Comparison of ENCODE assay signal across 13 cellular contexts in genomic region chr11:47154738-47155570, GRCh38. TPM values are rescaled to one million over a fixed set of nuclear protein-coding genes. Genes with fewer than 3 reads are reported as not detected.
A peak's percentile ranks its signal among the peaks of the same experiment; 100 is the strongest.
DNase-seq lines count a peak whose midpoint lies in the region; ATAC-seq and TF ChIP-seq lines count a peak whose summit lies in the region.
"Had no signal": no experiment of that assay in that cellular context is flagged by ENCODE, and none has a peak within 500 bp of the region (broad histone marks: within the 10 kb centered on the region; RNA-seq: fewer than 3 reads in every experiment).

No MANE protein-coding gene starts in this region.

- no peaks in the 10 kb centered on the region for H3K27me3 ChIP-seq in DND-41 (ENCODE audit: insufficient read depth, low read length, poor library complexity)
- no peaks in the 10 kb centered on the region for H3K27me3 ChIP-seq in body of pancreas
- no peaks in the 10 kb centered on the region for H3K27me3 ChIP-seq in tibial nerve
- no peaks in the 10 kb centered on the region for H3K27me3 ChIP-seq in PC-3 (ENCODE audit: low read length)

- peaks cover 27% of the 10 kb centered on the region for H3K4me1 ChIP-seq in DND-41 (ENCODE audit: insufficient read depth, low read length)
- H3K4me1 ChIP-seq in body of pancreas, result peaks cover 27% of the 10 kb centered on the region
- H3K4me1 ChIP-seq in tibial nerve, result peaks cover 0 to 25% (median 8%) of the 10 kb centered on the region in 4 donors
- H3K4me1 ChIP-seq in PC-3 (ENCODE audit: insufficient read depth, low read length), result no peaks in the 10 kb centered on the region
- H3K4me1 ChIP-seq: Caco-2, prostate gland had no signal

- CTCF ChIA-PET in PC-3 (lab: Charles Lee), result no interaction called here

- no peaks in the 10 kb centered on the region for H3F3A ChIP-seq in PC-3 (ENCODE audit: low read length, unreplicated experiment)

- H3K9me3 ChIP-seq in DND-41 (ENCODE audit: insufficient read depth, low read length, severe bottlenecking) (no peaks in the 10 kb centered on the region), KOPT-K1 (ENCODE audit: insufficient read depth, low read length, poor library complexity, severe bottlenecking) (no peaks in the 10 kb centered on the region), body of pancreas (no peaks in the 10 kb centered on the region), tibial nerve (no peaks in the 10 kb centered on the region), PC-3 (ENCODE audit: low read length) (no peaks in the 10 kb centered on the region)
- H3K9me3 ChIP-seq: Caco-2, prostate gland had no signal

- H2AFZ ChIP-seq in DND-41 (ENCODE audit: low read depth, low read length) (peak overlapping the region; percentile 50), PC-3 (ENCODE audit: low read length) (no peak overlapping the region)

- H3K9ac ChIP-seq in DND-41 (ENCODE audit: low read depth, low read length) (peak overlapping the region; percentile 19; the same call in 1 of the 2 replicates), PC-3 (ENCODE audit: low read length) (no peak overlapping the region)

- H3K27ac ChIP-seq in DND-41 (ENCODE audit: low read length) (peak overlapping the region; percentile 68), KOPT-K1 (ENCODE audit: low read depth, low read length, poor library complexity, severe bottlenecking) (peak overlapping the region; percentile 56), body of pancreas (no peak overlapping the region), tibial nerve (no peak overlapping the region), PC-3 (ENCODE audit: low read length) (no peak overlapping the region)
- H3K27ac ChIP-seq: prostate gland had no signal

- H3K4me1 Mint-ChIP-seq in activated naive CD8-positive, alpha-beta T cell treated with anti-CD3 and anti-CD28 coated beads for 36 hours, result peaks cover 33% of the 10 kb centered on the region
- peaks cover 26 to 30% of the 10 kb centered on the region in 2 donors for H3K4me1 Mint-ChIP-seq in natural killer cell

- no peaks in the 10 kb centered on the region for H3K9me3 Mint-ChIP-seq in activated naive CD8-positive, alpha-beta T cell treated with anti-CD3 and anti-CD28 coated beads for 36 hours
- H3K9me3 Mint-ChIP-seq in natural killer cell, result no peaks in the 10 kb centered on the region
- H3K9me3 Mint-ChIP-seq: mesothelial cell of epicardium had no signal

- DNase-seq in DND-41, result peak; percentile 67
- DNase-seq in activated naive CD8-positive, alpha-beta T cell treated with anti-CD3 and anti-CD28 coated beads for 36 hours, result peak; percentile 19
- no peak for DNase-seq in natural killer cell
- DNase-seq in NCI-H1417 treated with DMSO at 0.1 percent for 48 hours (lab: John Stamatoyannopoulos, UW), result no peak
- no peak for DNase-seq in body of pancreas
- no peak for DNase-seq in tibial nerve (ENCODE audit: low spot score in 2 of 2)
- DNase-seq in PC-3, result no peak
- DNase-seq: Caco-2; NCI-H1436; stimulated activated naive CD4-positive, alpha-beta T cell treated with Interleukin-2 at 50 U/mL for 16 hours had no signal

- no peaks in the 10 kb centered on the region for H3K79me2 ChIP-seq in DND-41 (ENCODE audit: insufficient read depth, low read length)
- H3K79me2 ChIP-seq in PC-3 (ENCODE audit: low read length), result no peaks in the 10 kb centered on the region

- intact Hi-C loops in natural killer cell (cut with micrococcal nuclease) (no loop called here), body of pancreas (cut with DNase I) (loop anchor here (2.0 kb wide), 1 partner anchor 266 kb away; no protein-coding TSS in a partner anchor), PC-3 (cut with micrococcal nuclease) (no loop called here)

- H3K27me3 Mint-ChIP-seq in activated naive CD8-positive, alpha-beta T cell treated with anti-CD3 and anti-CD28 coated beads for 36 hours, result no peaks in the 10 kb centered on the region
- no peaks in the 10 kb centered on the region for H3K27me3 Mint-ChIP-seq in natural killer cell (ENCODE audit: low read depth in 2 of 2)

- peak overlapping the region; percentile 87 for H3K27ac Mint-ChIP-seq in activated naive CD8-positive, alpha-beta T cell treated with anti-CD3 and anti-CD28 coated beads for 36 hours
- H3K27ac Mint-ChIP-seq in natural killer cell, result peak overlapping the region; percentile 64 to 87
- H3K27ac Mint-ChIP-seq: mesothelial cell of epicardium had no signal

- 67 to 77% methylated on average over 16 of the region's 16 CpGs for WGBS in body of pancreas, 2 donors
- WGBS in tibial nerve, 2 donors, result 53 to 57% methylated on average over 16 of the region's 16 CpGs

- H4K20me1 ChIP-seq in DND-41 (ENCODE audit: insufficient read depth, low read length), result no peaks in the 10 kb centered on the region
- no peaks in the 10 kb centered on the region for H4K20me1 ChIP-seq in PC-3 (ENCODE audit: low read length)

- BruUV-seq in PC-3 (replicated peaks; lab: Mats Ljungman, UMichigan), result no TSS peak

- no peak for TF ChIP-seq POLR2A in body of pancreas (IDR thresholded peaks at IDR 0.05)
- no peak for TF ChIP-seq POLR2A in tibial nerve (IDR thresholded peaks at IDR 0.05)

- POLR2A ChIA-PET in PC-3 (lab: Charles Lee; ENCODE audit: unreplicated experiment), result interaction anchor here (0.6 kb wide), 1 partner anchor 152 kb away, joined by 4 read pairs; no protein-coding TSS in a partner anchor

- H3K36me3 ChIP-seq in DND-41 (ENCODE audit: insufficient read depth, low read length) (peaks cover 25% of the 10 kb centered on the region), KOPT-K1 (ENCODE audit: insufficient read depth, low read length) (peaks cover 2% of the 10 kb centered on the region; the same call in 1 of the 2 replicates), body of pancreas (replicated peaks in 1 of 2; ENCODE audit: insufficient read depth in 1 of 2, low read depth in 2 of 2) (no peaks in the 10 kb centered on the region), tibial nerve (peaks cover 0 to 36% (median 0%) of the 10 kb centered on the region in 3 donors), PC-3 (ENCODE audit: low read depth, low read length) (no peaks in the 10 kb centered on the region)
- H3K36me3 ChIP-seq: prostate gland had no signal

- H3K4me2 ChIP-seq in DND-41 (ENCODE audit: insufficient read depth, low read length) (peak overlapping the region; percentile 54), PC-3 (ENCODE audit: low read length) (no peak overlapping the region)

- no peak for TF ChIP-seq CTCF in DND-41 (IDR thresholded peaks at IDR 0.05; ENCODE audit: borderline replicate concordance, extremely low read depth, low read length, poor library complexity, severe bottlenecking)
- TF ChIP-seq CTCF in natural killer cell (IDR thresholded peaks at IDR 0.05), result no peak
- no peak for TF ChIP-seq CTCF in body of pancreas (IDR thresholded peaks at IDR 0.05)
- no peak for TF ChIP-seq CTCF in tibial nerve (IDR thresholded peaks at IDR 0.05)
- no peak for TF ChIP-seq CTCF in PC-3 (conservative IDR thresholded peaks at IDR 0.05; ENCODE audit: low read depth, low read length)

- ATAC-seq in DND-41 (ENCODE audit: insufficient read depth, low read depth) (peak; percentile 87), natural killer cell (peak; percentile 80 to 89 (median 85)), body of pancreas (no peak), PC-3 (no peak)

- peak overlapping the region; percentile 70 for H3K4me3 Mint-ChIP-seq in activated naive CD8-positive, alpha-beta T cell treated with anti-CD3 and anti-CD28 coated beads for 36 hours
- peak overlapping the region; percentile 64 for H3K4me3 Mint-ChIP-seq in natural killer cell
- H3K4me3 Mint-ChIP-seq: mesothelial cell of epicardium had no signal

- no peak for TF ChIP-seq EP300 in tibial nerve (IDR thresholded peaks at IDR 0.05)

- H3K36me3 Mint-ChIP-seq in activated naive CD8-positive, alpha-beta T cell treated with anti-CD3 and anti-CD28 coated beads for 36 hours, result no peaks in the 10 kb centered on the region
- no peaks in the 10 kb centered on the region for H3K36me3 Mint-ChIP-seq in natural killer cell
- H3K36me3 Mint-ChIP-seq: mesothelial cell of epicardium had no signal

- H3K4me3 ChIP-seq in DND-41 (ENCODE audit: low read depth in 1 of 2, low read length in 2 of 2) (peak overlapping the region in 1 of 2 experiments; percentile 26; a peak in 2 of 4 replicates), body of pancreas (no peak overlapping the region), tibial nerve (no peak overlapping the region), PC-3 (ENCODE audit: low read length) (no peak overlapping the region)
- H3K4me3 ChIP-seq: prostate gland had no signal

- H3K9me2 ChIP-seq in PC-3 (replicated peaks; ENCODE audit: low read length), result no peaks in the 10 kb centered on the region

RNA-seq across cellular contexts. Expression of gene ARFGAP2, which starts 21.7 kb away (rescaled TPM):
- 10 to 100 TPM; 87.6 to 92.6 TPM for total RNA-seq in activated naive CD8-positive, alpha-beta T cell treated with anti-CD3 and anti-CD28 coated beads for 36 hours
- total RNA-seq in natural killer cell, result 100 to 1,000 TPM; 199 to 236 (median 228) TPM
- total RNA-seq in body of pancreas, result 100 to 1,000 TPM; 143 to 212 TPM
- 100 to 1,000 TPM; 164 to 209 (median 176) TPM for total RNA-seq in tibial nerve
- total RNA-seq in PC-3 (2014; rRNA removed), result 97.5 and 125 TPM in 2 replicates

RNA-seq across cellular contexts. Expression of gene PACSIN3, which starts 31.3 kb away (rescaled TPM):
- 1 to 10 TPM; 6.8 to 7.0 TPM for total RNA-seq in activated naive CD8-positive, alpha-beta T cell treated with anti-CD3 and anti-CD28 coated beads for 36 hours
- total RNA-seq in natural killer cell, result 1 to 10 TPM in 1 of 3 donors, not detected in 2; 1.3 TPM
- 10 to 100 TPM; 30.7 to 56.0 TPM for total RNA-seq in body of pancreas
- 10 to 100 TPM; 44.8 to 69.0 (median 61.6) TPM for total RNA-seq in tibial nerve
- total RNA-seq in PC-3 (2014; rRNA removed), result 83.9 and 129 TPM in 2 replicates

RNA-seq across cellular contexts. Expression of gene DDB2, which starts 59.8 kb away (rescaled TPM):
- total RNA-seq in activated naive CD8-positive, alpha-beta T cell treated with anti-CD3 and anti-CD28 coated beads for 36 hours, result 100 to 1,000 TPM; 111 to 112 TPM
- total RNA-seq in natural killer cell, result 10 to 100 TPM; 66.0 to 75.4 (median 67.8) TPM
- 10 to 100 TPM; 10.9 to 33.2 TPM for total RNA-seq in body of pancreas
- 10 to 100 TPM; 43.8 to 82.8 (median 52.4) TPM for total RNA-seq in tibial nerve
- total RNA-seq in PC-3 (2014; rRNA removed), result 45.4 and 54.5 TPM in 2 replicates

Comparison
In these comparisons a context has a peak if more than half of its experiments do, and no peak if none do; other contexts are left out.
1. ATAC-seq: peak in DND-41 (single experiment) and natural killer cell (3 of 3); none in body of pancreas (single experiment) and PC-3 (single experiment).
2. DNase-seq: peak in DND-41 (single experiment) and activated naive CD8-positive, alpha-beta T cell treated with anti-CD3 and anti-CD28 coated beads for 36 hours (single experiment); none in natural killer cell (single experiment), NCI-H1417 treated with DMSO at 0.1 percent for 48 hours (single experiment), body of pancreas (0 of 4), tibial nerve (0 of 2) and PC-3 (single experiment).
3. H3K27ac ChIP-seq: peak in DND-41 (single experiment) and KOPT-K1 (single experiment); none in body of pancreas (0 of 4), tibial nerve (0 of 4) and PC-3 (single experiment).